Comparison of ENCODE assay signal across 8 cellular contexts in the genomic region with DNA sequence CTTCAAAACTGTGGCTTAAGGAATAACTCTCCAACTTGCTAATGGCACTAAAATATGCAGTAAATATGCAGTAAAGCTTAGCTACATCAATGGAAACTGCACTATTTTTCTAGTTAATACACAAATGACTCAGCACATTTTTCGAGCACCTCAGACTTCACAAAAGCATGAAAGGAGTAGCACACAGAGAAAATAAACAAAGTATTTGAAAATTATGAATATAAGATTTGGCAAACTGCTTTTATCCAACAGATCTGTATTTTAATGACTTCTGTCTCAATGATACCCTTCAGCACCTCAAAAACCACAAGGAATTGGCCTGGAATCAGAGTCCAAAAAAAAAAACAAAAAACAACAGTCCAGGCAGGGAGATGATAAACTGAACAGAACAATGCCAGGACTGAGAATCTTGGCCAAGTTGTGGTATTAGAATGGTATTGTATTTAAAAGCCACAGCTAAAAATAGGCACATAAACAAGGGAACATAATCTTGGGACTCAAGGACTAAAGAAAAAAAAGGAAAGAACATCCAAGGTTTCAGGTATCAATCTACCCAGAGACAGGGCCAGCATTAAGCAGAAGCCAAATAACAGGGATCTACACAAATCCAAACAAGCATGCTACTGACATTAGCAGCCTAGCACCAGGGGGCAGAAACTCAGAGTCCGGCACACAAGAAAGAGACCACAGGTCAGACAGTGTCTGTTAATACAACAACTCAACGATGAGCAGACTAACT. TPM values are rescaled to one million over a fixed set of nuclear protein-coding genes. Genes with fewer than 3 reads are reported as not detected.
DNase-seq lines count a peak whose midpoint lies in the region; ATAC-seq and TF ChIP-seq lines count a peak whose summit lies in the region.

No MANE protein-coding gene starts in this region.

- H4K20me1 ChIP-seq in KMS-11 (ENCODE audit: insufficient read depth): peaks cover 17% of the 10 kb centered on the region

- H3K36me3 ChIP-seq in KMS-11 (ENCODE audit: insufficient read depth): no peaks in the 10 kb centered on the region
- peaks cover 0 to 4% of the 10 kb centered on the region in 2 donors for H3K36me3 ChIP-seq in ascending aorta

- TF ChIP-seq CTCF in KMS-11 (conservative IDR thresholded peaks at IDR 0.05; ENCODE audit: low read depth, low read length) (no peak), ascending aorta (IDR thresholded peaks at IDR 0.05) (peak in 1 of 3 experiments; percentile 28)

- H2AFZ ChIP-seq in KMS-11 (ENCODE audit: low read depth): no peak overlapping the region

- peaks cover 53% of the 10 kb centered on the region for H3K79me2 ChIP-seq in KMS-11 (ENCODE audit: insufficient read depth, low read depth)

- H3K9me3 ChIP-seq in ascending aorta: no peaks in the 10 kb centered on the region

- peaks cover 69% of the 10 kb centered on the region for H3K4me1 ChIP-seq in KMS-11 (ENCODE audit: low read depth, poor library complexity, severe bottlenecking)
- peaks cover 4 to 38% of the 10 kb centered on the region in 2 donors for H3K4me1 ChIP-seq in ascending aorta

- intact Hi-C loops in ascending aorta (cut with DNase I): loop anchor here (2.0 kb wide), 1 partner anchor 16 kb away; no protein-coding TSS in a partner anchor

- H3K9ac ChIP-seq in KMS-11: peak overlapping the region; percentile 6; the same call in 1 of the 2 replicates

- DNase-seq in ELF-1 (ENCODE audit: low read depth, low spot score) (peak; percentile 26), ascending aorta (ENCODE audit: low spot score in 2 of 2) (no peak), inferior parietal cortex (ENCODE audit: extremely low spot score) (peak; percentile 57), superior temporal gyrus (ENCODE audit: extremely low spot score) (peak; percentile 70)
- DNase-seq in stimulated activated CD4-positive, alpha-beta T cell treated with anti-CD3 and anti-CD28 coated beads, Interleukin-4, amount 100 ng/mL, for 24 hours: no peak
- DNase-seq in activated CD4-positive, CD25-positive, alpha-beta regulatory T cell treated with anti-CD3 and anti-CD28 coated beads, Interleukin-2, amount 50 U/mL, for 72 hours: no peak

- ATAC-seq in HG03159 (IDR thresholded peaks at IDR 0.05; ENCODE audit: unreplicated experiment): no peak

- no peaks in the 10 kb centered on the region for H3K27me3 ChIP-seq in KMS-11 (ENCODE audit: insufficient read depth, low read depth)
- H3K27me3 ChIP-seq in ascending aorta: no peaks in the 10 kb centered on the region

- peak overlapping the region; percentile 62 for H3K4me2 ChIP-seq in KMS-11

- peak overlapping the region; percentile 31; the same call in 1 of the 2 replicates for H3K27ac ChIP-seq in KMS-11
- peak overlapping the region; percentile 54 to 60 for H3K27ac ChIP-seq in ascending aorta

- H3K4me3 ChIP-seq in KMS-11 (IDR thresholded peaks at IDR 0.05; ENCODE audit: insufficient read depth, low read depth, low read length) (no peak overlapping the region), ascending aorta (peak overlapping the region; percentile 23 to 27)

RNA-seq across cellular contexts. Expression of a gene that starts 21.4 kb away (rescaled TPM):
- total RNA-seq in ascending aorta: 49.7 TPM

Comparison
In these comparisons a context has a peak if more than half of its experiments do, and no peak if none do; other contexts are left out.
1. DNase-seq: peak in ELF-1 (single experiment), inferior parietal cortex (single experiment) and superior temporal gyrus (single experiment); none in ascending aorta (0 of 2), stimulated activated CD4-positive, alpha-beta T cell treated with anti-CD3 and anti-CD28 coated beads, Interleukin-4, amount 100 ng/mL, for 24 hours (single experiment) and activated CD4-positive, CD25-positive, alpha-beta regulatory T cell treated with anti-CD3 and anti-CD28 coated beads, Interleukin-2, amount 50 U/mL, for 72 hours (single experiment).